Comparison of ENCODE assay signal across 13 cellular contexts in genomic region chr12:131944601-131945251, GRCh38. TPM values are rescaled to one million over a fixed set of nuclear protein-coding genes. Genes with fewer than 3 reads are reported as not detected.
DNase-seq lines count a peak whose midpoint lies in the region; ATAC-seq, FAIRE-seq and TF ChIP-seq lines count a peak whose summit lies in the region.
"Had no signal": no experiment of that assay in that cellular context is flagged by ENCODE, and none has a peak within 500 bp of the region (broad histone marks: within the 10 kb centered on the region; RNA-seq: fewer than 3 reads in every experiment).

No MANE protein-coding gene starts in this region.

- no peaks in the 10 kb centered on the region for H3K9me3 Mint-ChIP-seq in activated T-cell treated with anti-CD3 and anti-CD28 coated beads, Interleukin-2, amount 50 U/mL, for 24 hours
- H3K9me3 Mint-ChIP-seq in activated T-cell treated with anti-CD3 and anti-CD28 coated beads, Interleukin-2, amount 50 U/mL, for 4 hours, result no peaks in the 10 kb centered on the region
- no peaks in the 10 kb centered on the region for H3K9me3 Mint-ChIP-seq in T-cell
- H3K9me3 Mint-ChIP-seq: nephron had no signal

- no peak overlapping the region for H3K4me2 ChIP-seq in GM12878 (ENCODE audit: control insufficient read depth, insufficient read depth)

- H3K4me1 ChIP-seq in GM12878 (ENCODE audit: control insufficient read depth, insufficient read depth, low read length) (no peaks in the 10 kb centered on the region), ovary (ENCODE audit: insufficient read depth) (no peaks in the 10 kb centered on the region)

- peak overlapping the region; percentile 61 for H3K27ac Mint-ChIP-seq in activated T-cell treated with anti-CD3 and anti-CD28 coated beads, Interleukin-2, amount 50 U/mL, for 24 hours
- no peak overlapping the region for H3K27ac Mint-ChIP-seq in T-cell
- H3K27ac Mint-ChIP-seq: nephron had no signal

- 95% methylated on average over 35 of the region's 35 CpGs for WGBS in GM12878 (ENCODE audit: insufficient coverage, insufficient replicate concordance, low lambda C conversion rate, missing lambda C conversion rate)
- 88 to 91% (median 91%) methylated on average over 35 of the region's 35 CpGs for WGBS in ovary, 3 donors

- H4K20me1 ChIP-seq in GM12878 (ENCODE audit: control insufficient read depth, insufficient read depth), result no peaks in the 10 kb centered on the region

- no peak overlapping the region for H3K4me3 Mint-ChIP-seq in activated T-cell treated with anti-CD3 and anti-CD28 coated beads, Interleukin-2, amount 50 U/mL, for 24 hours
- no peak overlapping the region for H3K4me3 Mint-ChIP-seq in activated T-cell treated with anti-CD3 and anti-CD28 coated beads, Interleukin-2, amount 50 U/mL, for 4 hours
- no peak overlapping the region for H3K4me3 Mint-ChIP-seq in T-cell

- intact Hi-C loops in GM12878 (cut with micrococcal nuclease; ENCODE audit: unreplicated experiment), result no loop called here
- intact Hi-C loops in ovary (cut with DNase I), result no loop called here

- no peak for TF ChIP-seq RAD21 in GM12878 (IDR thresholded peaks at IDR 0.05; ENCODE audit: insufficient read depth, low read depth, low read length)

- H3K36me3 ChIP-seq in GM12878 (ENCODE audit: control insufficient read depth in 2 of 2, insufficient read depth in 2 of 2, low read length in 1 of 2) (peaks cover 6 to 12% of the 10 kb centered on the region in 2 experiments; a peak in 3 of 4 replicates), ovary (no peaks in the 10 kb centered on the region)

- TF ChIP-seq EP300 in GM12878 (IDR thresholded peaks at IDR 0.05; ENCODE audit: borderline replicate concordance in 1 of 2, control insufficient read depth in 1 of 2, low read depth in 2 of 2, low read length in 2 of 2) (no peak), ovary (IDR thresholded peaks at IDR 0.05) (no peak)

- POLR2A ChIA-PET in GM12878 (lab: Charles Lee), result no interaction called here
- POLR2A ChIA-PET in T-cell (lab: Charles Lee), result interaction anchor here in 1 of 2 donors (1.0 kb wide), 1 partner anchor 15 kb away, joined by 3 read pairs; no protein-coding TSS in a partner anchor

- no TSS peak for BruUV-seq in GM12878 (replicated peaks; lab: Mats Ljungman, UMichigan)

- SMC1A ChIA-PET in GM12878 (lab: Charles Lee; ENCODE audit: uncharacterized antibody, unreplicated experiment), result no interaction called here

- H3K9me3 ChIP-seq in GM12878 (replicated peaks; ENCODE audit: control insufficient read depth, insufficient read depth, low read length) (no peaks in the 10 kb centered on the region), ovary (no peaks in the 10 kb centered on the region)
- H3K9me3 ChIP-seq: esophagus squamous epithelium, SJSA1 had no signal

- no peak for ATAC-seq in activated T-cell treated with anti-CD3 and anti-CD28 coated beads, Interleukin-2, amount 50 U/mL, for 4 hours
- ATAC-seq in GM12878 (no peak), T-cell (replicated peaks in 1 of 4) (no peak)

- H3K27ac ChIP-seq in GM12878 (ENCODE audit: control insufficient read depth, insufficient read depth) (no peak overlapping the region), ovary (no peak overlapping the region)
- H3K27ac ChIP-seq: esophagus squamous epithelium, SJSA1 had no signal

- no peak overlapping the region for H3K9ac ChIP-seq in GM12878 (ENCODE audit: control insufficient read depth, insufficient read depth, low read length)

- no peaks in the 10 kb centered on the region for H3K27me3 Mint-ChIP-seq in activated T-cell treated with anti-CD3 and anti-CD28 coated beads, Interleukin-2, amount 50 U/mL, for 24 hours
- no peaks in the 10 kb centered on the region for H3K27me3 Mint-ChIP-seq in activated T-cell treated with anti-CD3 and anti-CD28 coated beads, Interleukin-2, amount 50 U/mL, for 4 hours (ENCODE audit: low read depth)
- no peaks in the 10 kb centered on the region for H3K27me3 Mint-ChIP-seq in T-cell

- H3K79me2 ChIP-seq in GM12878 (ENCODE audit: control insufficient read depth, insufficient read depth, low read length), result no peaks in the 10 kb centered on the region

- in situ Hi-C loops in GM12878 (cut with MboI), result no loop called here

- CTCF ChIA-PET in GM12878 (lab: Yijun Ruan, JAX), result interaction anchor here (0.6 kb wide), 1 partner anchor 1017 kb away, joined by 3 read pairs; no protein-coding TSS in a partner anchor
- CTCF ChIA-PET in T-cell (lab: Charles Lee), result no interaction called here

- H3K4me3 ChIP-seq in GM12878, result no peak overlapping the region
- no peak overlapping the region for H3K4me3 ChIP-seq in ovary
- H3K4me3 ChIP-seq: esophagus squamous epithelium, SJSA1 had no signal

- H3K4me1 Mint-ChIP-seq in activated T-cell treated with anti-CD3 and anti-CD28 coated beads, Interleukin-2, amount 50 U/mL, for 24 hours (ENCODE audit: low read depth), result peaks cover 20% of the 10 kb centered on the region
- H3K4me1 Mint-ChIP-seq in activated T-cell treated with anti-CD3 and anti-CD28 coated beads, Interleukin-2, amount 50 U/mL, for 4 hours (ENCODE audit: low read depth), result peaks cover 16% of the 10 kb centered on the region
- peaks cover 16 to 21% (median 20%) of the 10 kb centered on the region in 3 donors for H3K4me1 Mint-ChIP-seq in T-cell
- H3K4me1 Mint-ChIP-seq: nephron had no signal

- peak; percentile 32 for DNase-seq in activated T-cell treated with anti-CD3 and anti-CD28 coated beads, Interleukin-2, amount 50 U/mL, for 24 hours
- no peak for DNase-seq in activated T-cell treated with anti-CD3 and anti-CD28 coated beads, Interleukin-2, amount 50 U/mL, for 4 hours
- DNase-seq in D341Med (ENCODE audit: low spot score) (peak; percentile 37), GM12878 (ENCODE audit: low read depth, low spot score) (no peak), ovary (peak in 3 of 5 donors; percentile 37 to 43 (median 42)), T-cell (no peak), NCI-H345 treated with DMSO at 0.1 percent for 48 hours (lab: John Stamatoyannopoulos, UW; ENCODE audit: unreplicated experiment) (no peak), middle frontal gyrus (ENCODE audit: extremely low spot score, low spot score) (no peak)
- DNase-seq: activated CD4-positive, alpha-beta T cell treated with anti-CD3 and anti-CD28 coated beads for 4 hours; esophagus squamous epithelium; NCI-H1694 treated with DMSO at 0.1 percent for 48 hours had no signal

- H3K36me3 Mint-ChIP-seq in activated T-cell treated with anti-CD3 and anti-CD28 coated beads, Interleukin-2, amount 50 U/mL, for 24 hours (ENCODE audit: low read depth), result peaks cover 71% of the 10 kb centered on the region
- peaks cover 25% of the 10 kb centered on the region for H3K36me3 Mint-ChIP-seq in activated T-cell treated with anti-CD3 and anti-CD28 coated beads, Interleukin-2, amount 50 U/mL, for 4 hours (ENCODE audit: insufficient read depth)
- H3K36me3 Mint-ChIP-seq in T-cell, result peaks cover 25% of the 10 kb centered on the region

- TF ChIP-seq POLR2A in GM12878 (IDR thresholded peaks at IDR 0.05; ENCODE audit: low read depth, low read length) (peak; percentile 72; the same call in 1 of the 2 replicates), ovary (IDR thresholded peaks at IDR 0.05) (no peak)

- FAIRE-seq in GM12878 (lab: Jason Lieb, UNC), result no peak

- H3K27me3 ChIP-seq in GM12878 (replicated peaks in 1 of 2; ENCODE audit: control insufficient read depth in 2 of 2, insufficient read depth in 2 of 2, low read length in 1 of 2) (no peaks in the 10 kb centered on the region), ovary (no peaks in the 10 kb centered on the region)
- H3K27me3 ChIP-seq: esophagus squamous epithelium, SJSA1 had no signal

- no peak overlapping the region for H2AFZ ChIP-seq in GM12878 (ENCODE audit: control insufficient read depth, low read depth, low read length)

- TF ChIP-seq CTCF in GM12878 (IDR thresholded peaks at IDR 0.05 in 2 of 3, conservative IDR thresholded peaks at IDR 0.05 in 1 of 3; ENCODE audit: control insufficient read depth in 2 of 3, extremely low read depth in 1 of 3, insufficient read depth in 1 of 3, low read depth in 3 of 3, low read length in 3 of 3), result no peak
- no peak for TF ChIP-seq CTCF in ovary (IDR thresholded peaks at IDR 0.05)

- RAD21 ChIA-PET in GM12878 (lab: Charles Lee; ENCODE audit: unreplicated experiment), result no interaction called here

RNA-seq across cellular contexts. Expression of gene EP400, which starts 5.0 kb away (rescaled TPM):
- total RNA-seq in activated T-cell treated with anti-CD3 and anti-CD28 coated beads, Interleukin-2, amount 50 U/mL, for 4 hours, result 10 to 100 TPM; 53.3 to 57.2 (median 56.9) TPM
- total RNA-seq in GM12878 (2013; cell fraction: nucleolus; rRNA removed), result 82.2 and 87.0 TPM in 2 replicates
- total RNA-seq in GM12878 (2014; rRNA removed) (6.2 and 6.9 TPM in 2 replicates), GM12878 (2014; rRNA removed; fragmentation: Illumina TruSeq; extraction: Trizol) (4.7 and 5.5 TPM in 2 replicates), GM12878 (2021) (39.4 and 44.2 TPM in 2 replicates), ovary (10 to 100 TPM; 20.3 to 60.7 (median 50.4) TPM), T-cell (10 to 100 TPM; 75.7 to 84.3 (median 79.2) TPM)
- polyA plus RNA-seq in GM12878 (2011; ENCODE audit: low read depth), result 13.0 TPM
- polyA plus RNA-seq in GM12878 (2011; rRNA removed) (3.8 and 4.1 TPM in 2 replicates), GM12878 (2014; fragmentation: Illumina TruSeq; extraction: Trizol) (19.2 and 20.7 TPM in 2 replicates), GM12878 (2014; fragmentation: Nextera tagmentation; extraction: Ambion mirVana) (1 to 10 TPM; 4.0 to 6.4 TPM), GM12878 (2014; rRNA removed) (15.9 and 22.1 TPM in 2 replicates), GM12878 (2016; fragmentation: Nextera tagmentation; extraction: Ambion mirVana) (10 to 100 TPM in 1 of 2 experiments, 1 to 10 TPM in 1; 9.8 to 11.7 TPM), ovary (10 to 100 TPM; 19.6 to 33.4 TPM)
- polyA plus RNA-seq in GM12878 (2011; cell fraction: cytosol; rRNA removed), result 4.1 and 6.5 TPM in 2 replicates
- 23.4 and 36.1 TPM in 2 replicates for polyA plus RNA-seq in GM12878 (2011; cell fraction: nucleus; rRNA removed)
- 16.3 and 19.1 TPM in 2 replicates for polyA plus RNA-seq in GM12878 (2012)
- polyA minus RNA-seq in GM12878 (2011; rRNA and poly(A)+ RNA removed), result 10.6 and 13.4 TPM in 2 replicates
- 9.1 and 9.7 TPM in 2 replicates for polyA minus RNA-seq in GM12878 (2011; cell fraction: cytosol; rRNA and poly(A)+ RNA removed)
- 9.8 and 24.3 TPM in 2 replicates for polyA minus RNA-seq in GM12878 (2011; cell fraction: nucleus; rRNA and poly(A)+ RNA removed)

RNA-seq across cellular contexts. Expression of gene PUS1, which starts 15.7 kb away (rescaled TPM):
- total RNA-seq in activated T-cell treated with anti-CD3 and anti-CD28 coated beads, Interleukin-2, amount 50 U/mL, for 4 hours, result 100 to 1,000 TPM; 132 to 157 (median 155) TPM
- total RNA-seq in GM12878 (2013; cell fraction: nucleolus; rRNA removed), result 48.8 and 58.1 TPM in 2 replicates
- total RNA-seq in GM12878 (2014; rRNA removed) (28.7 and 33.5 TPM in 2 replicates), GM12878 (2014; rRNA removed; fragmentation: Illumina TruSeq; extraction: Trizol) (13.7 and 14.9 TPM in 2 replicates), GM12878 (2021) (66.4 and 74.2 TPM in 2 replicates), ovary (10 to 100 TPM; 11.4 to 34.7 (median 19.3) TPM), T-cell (10 to 100 TPM; 27.8 to 71.4 (median 66.5) TPM)
- polyA plus RNA-seq in GM12878 (2011; ENCODE audit: low read depth), result 18.3 TPM
- polyA plus RNA-seq in GM12878 (2011; rRNA removed) (12.6 and 23.2 TPM in 2 replicates), GM12878 (2014; fragmentation: Illumina TruSeq; extraction: Trizol) (7.6 and 17.3 TPM in 2 replicates), GM12878 (2014; fragmentation: Nextera tagmentation; extraction: Ambion mirVana) (1 to 10 TPM; 1.3 to 5.5 TPM), GM12878 (2014; rRNA removed) (42.5 and 62.4 TPM in 2 replicates), GM12878 (2016; fragmentation: Nextera tagmentation; extraction: Ambion mirVana) (10 to 100 TPM; 27.7 to 37.7 TPM), ovary (10 to 100 TPM in 1 of 2 donors, 1 to 10 TPM in 1; 3.5 to 10.6 TPM)
- polyA plus RNA-seq in GM12878 (2011; cell fraction: cytosol; rRNA removed), result 27.6 and 39.0 TPM in 2 replicates
- 43.3 and 57.3 TPM in 2 replicates for polyA plus RNA-seq in GM12878 (2011; cell fraction: nucleus; rRNA removed)
- 23.9 and 30.2 TPM in 2 replicates for polyA plus RNA-seq in GM12878 (2012)
- polyA minus RNA-seq in GM12878 (2011; rRNA and poly(A)+ RNA removed), result 21.6 and 31.2 TPM in 2 replicates
- polyA minus RNA-seq in GM12878 (2011; cell fraction: cytosol; rRNA and poly(A)+ RNA removed), result 11.5 and 18.8 TPM in 2 replicates
- 13.5 and 30.7 TPM in 2 replicates for polyA minus RNA-seq in GM12878 (2011; cell fraction: nucleus; rRNA and poly(A)+ RNA removed)

RNA-seq across cellular contexts. Expression of gene ULK1, which starts 50.3 kb away (rescaled TPM):
- total RNA-seq in activated T-cell treated with anti-CD3 and anti-CD28 coated beads, Interleukin-2, amount 50 U/mL, for 4 hours, result 10 to 100 TPM; 16.3 to 17.9 (median 16.7) TPM
- 23.9 and 25.7 TPM in 2 replicates for total RNA-seq in GM12878 (2013; cell fraction: nucleolus; rRNA removed)
- total RNA-seq in GM12878 (2014; rRNA removed), result 1.9 and 2.0 TPM in 2 replicates
- total RNA-seq in GM12878 (2014; rRNA removed; fragmentation: Illumina TruSeq; extraction: Trizol), result 1.2 and 1.8 TPM in 2 replicates
- 14.1 and 15.8 TPM in 2 replicates for total RNA-seq in GM12878 (2021)
- 19.9 TPM for polyA plus RNA-seq in GM12878 (2011; ENCODE audit: low read depth)
- 1.3 and 2.0 TPM in 2 replicates for polyA plus RNA-seq in GM12878 (2011; rRNA removed)
- 1.7 and 2.2 TPM in 2 replicates for polyA plus RNA-seq in GM12878 (2011; cell fraction: cytosol; rRNA removed)
- polyA plus RNA-seq in GM12878 (2011; cell fraction: nucleus; rRNA removed), result 49.6 and 59.3 TPM in 2 replicates
- polyA plus RNA-seq in GM12878 (2012), result 10.8 and 14.5 TPM in 2 replicates
- 0.57 and 1.7 TPM in 2 replicates for polyA plus RNA-seq in GM12878 (2014; fragmentation: Illumina TruSeq; extraction: Trizol)
- under 1 TPM; 0.13 to 0.55 TPM for polyA plus RNA-seq in GM12878 (2014; fragmentation: Nextera tagmentation; extraction: Ambion mirVana)
- 7.7 and 9.4 TPM in 2 replicates for polyA plus RNA-seq in GM12878 (2014; rRNA removed)
- polyA plus RNA-seq in GM12878 (2016; fragmentation: Nextera tagmentation; extraction: Ambion mirVana), result 1 to 10 TPM in 1 of 2 experiments, under 1 TPM in 1; 0.87 to 1.1 TPM
- polyA minus RNA-seq in GM12878 (2011; rRNA and poly(A)+ RNA removed), result 2.0 and 5.2 TPM in 2 replicates
- 5.9 and 6.0 TPM in 2 replicates for polyA minus RNA-seq in GM12878 (2011; cell fraction: cytosol; rRNA and poly(A)+ RNA removed)
- polyA minus RNA-seq in GM12878 (2011; cell fraction: nucleus; rRNA and poly(A)+ RNA removed), result 8.1 and 13.6 TPM in 2 replicates
- total RNA-seq in ovary, result 10 to 100 TPM; 15.9 to 70.1 (median 50.7) TPM
- 10 to 100 TPM in 1 of 2 donors, 1 to 10 TPM in 1; 4.5 to 44.7 TPM for polyA plus RNA-seq in ovary
- 10 to 100 TPM; 53.3 to 89.6 (median 57.8) TPM for total RNA-seq in T-cell

Comparison
In these comparisons a context has a peak if more than half of its experiments do, and no peak if none do; other contexts are left out.
1. DNase-seq: peak in activated T-cell treated with anti-CD3 and anti-CD28 coated beads, Interleukin-2, amount 50 U/mL, for 24 hours (single experiment), D341Med (single experiment) and ovary (3 of 5); none in activated T-cell treated with anti-CD3 and anti-CD28 coated beads, Interleukin-2, amount 50 U/mL, for 4 hours (single experiment), GM12878 (single experiment), T-cell (0 of 34), NCI-H345 treated with DMSO at 0.1 percent for 48 hours (single experiment) and middle frontal gyrus (single experiment).